In genomic region chr1:72109916-72110315, GRCh38 we compare ENCODE assay signal across 13 cellular contexts.
A peak's percentile ranks its signal among the peaks of the same experiment; 100 is the strongest.
DNase-seq lines count a peak whose midpoint lies in the region; ATAC-seq lines count a peak whose summit lies in the region.
"Had no signal": no experiment of that assay in that cellular context is flagged by ENCODE, and none has a peak within 500 bp of the region (broad histone marks: within the 10 kb centered on the region; RNA-seq: fewer than 3 reads in every experiment).

No MANE protein-coding gene starts in this region.

- intact Hi-C loops in left ventricle myocardium superior (cut with micrococcal nuclease) (no loop called here), Right ventricle myocardium inferior (cut with DNase I) (loop anchor here (10.0 kb wide), 1 partner anchor 255 kb away; no protein-coding TSS in a partner anchor)

- ATAC-seq in left ventricle myocardium superior (peak; percentile 17), Right ventricle myocardium inferior (no peak), GM21526 (IDR thresholded peaks at IDR 0.05; ENCODE audit: low FRiP score, unreplicated experiment) (no peak)
- ATAC-seq: CD8-positive, alpha-beta T cell; GM23338 had no signal

- no peaks in the 10 kb centered on the region for H3K9me3 ChIP-seq in SK-N-MC (ENCODE audit: low read depth, low read length)
- H3K9me3 ChIP-seq: Caco-2 had no signal

- no peaks in the 10 kb centered on the region for H3K36me3 ChIP-seq in SK-N-MC (ENCODE audit: insufficient read depth, low read length)

- H3K9ac ChIP-seq in SK-N-MC (ENCODE audit: insufficient read length), result peak overlapping the region; percentile 54

- peak overlapping the region; percentile 48 for H3K4me3 ChIP-seq in SK-N-MC
- H3K4me3 ChIP-seq: GM23338 had no signal

- no peak for DNase-seq in left ventricle myocardium superior
- no peak for DNase-seq in Right ventricle myocardium inferior (ENCODE audit: missing footprints)
- peak; percentile 56 to 66 for DNase-seq in Kasumi-1 (lab: John Stamatoyannopoulos, UW)
- no peak for DNase-seq in SK-N-MC (ENCODE audit: low read depth, low spot score)
- no peak for DNase-seq in cerebellar cortex (ENCODE audit: low spot score)
- no peak for DNase-seq in amniotic stem cell (lab: John Stamatoyannopoulos, UW)
- DNase-seq: Caco-2; CD8-positive, alpha-beta T cell; DND-41; GDM1; H7 had no signal

- peak overlapping the region; percentile 90 for H3K27ac ChIP-seq in SK-N-MC

Comparison
In these comparisons a context has a peak if more than half of its experiments do, and no peak if none do; other contexts are left out.
1. DNase-seq: peak in Kasumi-1 (2 of 2); none in left ventricle myocardium superior (single experiment), Right ventricle myocardium inferior (single experiment), SK-N-MC (single experiment), cerebellar cortex (single experiment) and amniotic stem cell (single experiment).